ENCODE assay signal across 8 cellular contexts in the genomic region with DNA sequence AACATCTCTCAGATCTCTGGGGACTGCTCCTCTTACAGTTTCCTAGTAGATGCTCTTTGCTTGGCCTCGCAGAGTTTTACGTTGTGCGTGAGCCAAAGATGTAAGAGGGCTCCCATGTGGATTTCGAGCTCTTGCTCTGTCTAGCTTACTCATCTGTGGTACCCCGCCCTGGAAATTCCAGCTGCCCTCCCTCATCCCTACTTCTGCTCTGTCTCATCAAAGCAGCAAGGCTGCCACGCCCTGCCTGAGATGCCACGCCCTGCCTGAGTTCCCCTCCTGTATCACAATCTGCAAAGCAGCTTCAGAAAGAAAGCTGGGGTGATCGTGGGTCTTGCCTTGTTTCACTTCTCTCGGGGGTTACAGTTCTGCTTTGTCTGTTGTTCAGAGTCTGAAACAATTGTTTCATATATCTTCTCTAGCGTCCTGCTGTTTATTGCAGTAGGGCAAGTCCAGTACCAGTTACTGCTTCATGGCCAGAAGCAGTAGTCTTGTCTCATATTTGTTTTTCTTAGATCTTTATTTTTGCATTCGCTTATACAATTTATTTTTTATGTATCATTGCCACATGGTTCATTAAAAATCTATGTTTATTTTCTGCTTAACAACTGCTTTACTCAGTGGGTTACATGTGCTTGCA. TPM values are rescaled to one million over a fixed set of nuclear protein-coding genes. Genes with fewer than 3 reads are reported as not detected.
DNase-seq lines count a peak whose midpoint lies in the region; ATAC-seq and TF ChIP-seq lines count a peak whose summit lies in the region.

No MANE protein-coding gene starts in this region.

- intact Hi-C loops in activated T-helper 2 cell treated with anti-CD3 and anti-CD28 coated beads, Interferon-gamma antibody, Interleukin-2, Interleukin-4, amounts not matched to agents 10 μg/mL and 5 μg/mL and 100 μg/mL, durations not matched to agents 14 hours and 24 hours and 36 hours (cut with micrococcal nuclease) = no loop called here

- H3K4me1 Mint-ChIP-seq in osteocyte (ENCODE audit: unreplicated experiment) = peaks cover 8% of the 10 kb centered on the region
- H3K4me1 Mint-ChIP-seq in activated T-helper 2 cell treated with anti-CD3 and anti-CD28 coated beads, Interferon-gamma antibody, Interleukin-2, Interleukin-4, amounts not matched to agents 10 μg/mL and 5 μg/mL and 100 μg/mL, durations not matched to agents 14 hours and 24 hours and 36 hours (ENCODE audit: low read depth) = peaks cover 4% of the 10 kb centered on the region

- peak; percentile 60 for DNase-seq in EL
- peak; percentile 55 for DNase-seq in astrocyte of the spinal cord (ENCODE audit: low read depth, low spot score)
- peak; percentile 71 for DNase-seq in osteocyte (ENCODE audit: extremely low spot score, unreplicated experiment)
- DNase-seq in COR-L47 (lab: John Stamatoyannopoulos, UW) = no peak
- DNase-seq in cerebellar nuclear complex (lab: John Stamatoyannopoulos, UW) = no peak
- no peak for DNase-seq in activated T-helper 2 cell treated with anti-CD3 and anti-CD28 coated beads, Interferon-gamma antibody, Interleukin-2, Interleukin-4, amounts not matched to agents 10 μg/mL and 5 μg/mL and 100 μg/mL, durations not matched to agents 14 hours and 24 hours and 36 hours (ENCODE audit: low spot score)

- H3K27me3 Mint-ChIP-seq in osteocyte (ENCODE audit: unreplicated experiment) = peaks cover 8% of the 10 kb centered on the region
- H3K27me3 Mint-ChIP-seq in activated T-helper 2 cell treated with anti-CD3 and anti-CD28 coated beads, Interferon-gamma antibody, Interleukin-2, Interleukin-4, amounts not matched to agents 10 μg/mL and 5 μg/mL and 100 μg/mL, durations not matched to agents 14 hours and 24 hours and 36 hours (ENCODE audit: low read depth) = peaks cover 14% of the 10 kb centered on the region

- no peaks in the 10 kb centered on the region for H3K36me3 Mint-ChIP-seq in osteocyte (ENCODE audit: unreplicated experiment)
- H3K36me3 Mint-ChIP-seq in activated T-helper 2 cell treated with anti-CD3 and anti-CD28 coated beads, Interferon-gamma antibody, Interleukin-2, Interleukin-4, amounts not matched to agents 10 μg/mL and 5 μg/mL and 100 μg/mL, durations not matched to agents 14 hours and 24 hours and 36 hours (ENCODE audit: low read depth) = no peaks in the 10 kb centered on the region

- H3K27ac Mint-ChIP-seq in osteocyte (ENCODE audit: unreplicated experiment) = no peak overlapping the region
- H3K27ac Mint-ChIP-seq in activated T-helper 2 cell treated with anti-CD3 and anti-CD28 coated beads, Interferon-gamma antibody, Interleukin-2, Interleukin-4, amounts not matched to agents 10 μg/mL and 5 μg/mL and 100 μg/mL, durations not matched to agents 14 hours and 24 hours and 36 hours = no peak overlapping the region

- H3K4me3 ChIP-seq in astrocyte of the spinal cord (ENCODE audit: low read depth, low read length) = no peak overlapping the region

- ATAC-seq in GM21381 (IDR thresholded peaks at IDR 0.05; ENCODE audit: unreplicated experiment) = peak; percentile 83
- peak; percentile 98 for ATAC-seq in HG03520 (IDR thresholded peaks at IDR 0.05; ENCODE audit: unreplicated experiment)

- no peak overlapping the region for H3K4me3 Mint-ChIP-seq in osteocyte (ENCODE audit: unreplicated experiment)
- H3K4me3 Mint-ChIP-seq in activated T-helper 2 cell treated with anti-CD3 and anti-CD28 coated beads, Interferon-gamma antibody, Interleukin-2, Interleukin-4, amounts not matched to agents 10 μg/mL and 5 μg/mL and 100 μg/mL, durations not matched to agents 14 hours and 24 hours and 36 hours (ENCODE audit: low read depth) = no peak overlapping the region

- TF ChIP-seq CTCF in astrocyte of the spinal cord (IDR thresholded peaks at IDR 0.05; ENCODE audit: low read depth, low read length) (no peak), osteocyte (IDR thresholded peaks at IDR 0.05) (no peak)

- in situ Hi-C loops in astrocyte of the spinal cord (cut with HindIII; ENCODE audit: low sequenced_read_pairs) = no loop called here

- H3K9me3 Mint-ChIP-seq in osteocyte (ENCODE audit: unreplicated experiment) = peaks cover 13% of the 10 kb centered on the region
- H3K9me3 Mint-ChIP-seq in activated T-helper 2 cell treated with anti-CD3 and anti-CD28 coated beads, Interferon-gamma antibody, Interleukin-2, Interleukin-4, amounts not matched to agents 10 μg/mL and 5 μg/mL and 100 μg/mL, durations not matched to agents 14 hours and 24 hours and 36 hours = no peaks in the 10 kb centered on the region

RNA-seq across cellular contexts. Expression of a gene that starts 36.1 kb away (rescaled TPM):
- total RNA-seq in osteocyte = 72.0 and 76.4 TPM in 2 replicates
- total RNA-seq in activated T-helper 2 cell treated with anti-CD3 and anti-CD28 coated beads, Interferon-gamma antibody, Interleukin-2, Interleukin-4, amounts not matched to agents 10 μg/mL and 5 μg/mL and 100 μg/mL, durations not matched to agents 14 hours and 24 hours and 36 hours = 60.4 and 67.1 TPM in 2 replicates

Comparison
In these comparisons a context has a peak if more than half of its experiments do, and no peak if none do; other contexts are left out.
1. DNase-seq: peak in EL (single experiment), astrocyte of the spinal cord (single experiment) and osteocyte (single experiment); none in COR-L47 (single experiment), cerebellar nuclear complex (0 of 2) and activated T-helper 2 cell treated with anti-CD3 and anti-CD28 coated beads, Interferon-gamma antibody, Interleukin-2, Interleukin-4, amounts not matched to agents 10 μg/mL and 5 μg/mL and 100 μg/mL, durations not matched to agents 14 hours and 24 hours and 36 hours (single experiment).